In the genomic region with DNA sequence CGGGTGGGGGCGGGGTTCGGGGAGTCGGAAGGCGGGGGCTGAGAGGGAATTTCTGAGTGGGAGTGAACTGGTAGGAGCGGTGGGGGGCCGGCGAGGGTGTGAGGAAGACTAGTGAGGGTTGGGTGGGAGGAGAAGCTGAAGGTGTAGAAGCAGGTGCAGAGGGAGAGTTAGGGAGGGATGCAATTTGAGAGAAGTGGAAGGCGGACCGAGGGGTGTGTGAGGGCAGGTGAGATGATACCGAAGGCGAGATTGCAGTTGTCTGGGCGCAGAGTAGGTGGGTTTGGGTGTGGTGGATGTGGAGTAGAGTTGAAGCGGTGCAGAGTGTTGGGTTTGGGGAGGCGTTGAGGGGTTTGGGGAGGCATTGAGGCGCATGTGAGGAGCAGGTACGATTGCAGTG, we compare ENCODE assay signal across 8 cellular contexts. TPM values are rescaled to one million over a fixed set of nuclear protein-coding genes. Genes with fewer than 3 reads are reported as not detected.
DNase-seq lines count a peak whose midpoint lies in the region; ATAC-seq and TF ChIP-seq lines count a peak whose summit lies in the region.

No MANE protein-coding gene starts in this region.

- no peak for TF ChIP-seq CTCF in activated CD8-positive, alpha-beta T cell treated with anti-CD3 and anti-CD28 coated beads for 36 hours (IDR thresholded peaks at IDR 0.05)
- no peak for TF ChIP-seq CTCF in kidney epithelial cell (IDR thresholded peaks at IDR 0.05; ENCODE audit: insufficient read depth, low read length, poor library complexity, severe bottlenecking)

- H3K4me3 Mint-ChIP-seq in stimulated activated naive CD8-positive, alpha-beta T cell treated with anti-CD3 and anti-CD28 coated beads, Interleukin-15, Interleukin-2, amounts not matched to agents 100 ng/mL and 50 ng/mL, for 24 hours = peak overlapping the region; percentile 86
- peak overlapping the region; percentile 89 for H3K4me3 Mint-ChIP-seq in activated CD8-positive, alpha-beta T cell treated with anti-CD3 and anti-CD28 coated beads for 36 hours

- intact Hi-C loops in activated CD8-positive, alpha-beta T cell treated with anti-CD3 and anti-CD28 coated beads for 36 hours (cut with micrococcal nuclease) = loop anchor here (5.0 to 10.0 kb wide), 3 partner anchors 148 to 240 kb away; no protein-coding TSS in a partner anchor

- H3K4me1 ChIP-seq in thymus (ENCODE audit: control insufficient read depth, insufficient read depth, low read length) = peaks cover 10% of the 10 kb centered on the region

- ATAC-seq in stimulated activated naive CD8-positive, alpha-beta T cell treated with anti-CD3 and anti-CD28 coated beads, Interleukin-15, Interleukin-2, amounts not matched to agents 100 U/mL and 50 U/mL, for 24 hours = no peak
- ATAC-seq in activated CD8-positive, alpha-beta T cell treated with anti-CD3 and anti-CD28 coated beads for 36 hours = no peak
- ATAC-seq in GM19324 (IDR thresholded peaks at IDR 0.05; ENCODE audit: low FRiP score, unreplicated experiment) = no peak

- H3K27ac Mint-ChIP-seq in stimulated activated naive CD8-positive, alpha-beta T cell treated with anti-CD3 and anti-CD28 coated beads, Interleukin-15, Interleukin-2, amounts not matched to agents 100 ng/mL and 50 ng/mL, for 24 hours = peak overlapping the region; percentile 89
- H3K27ac Mint-ChIP-seq in activated CD8-positive, alpha-beta T cell treated with anti-CD3 and anti-CD28 coated beads for 36 hours = peak overlapping the region; percentile 88

- CTCF ChIA-PET in activated CD8-positive, alpha-beta T cell treated with anti-CD3 and anti-CD28 coated beads for 36 hours (lab: Charles Lee) = interaction anchor here (1.2 kb wide), 1 partner anchor 15 kb away, joined by 3 read pairs; no protein-coding TSS in a partner anchor

- DNase-seq in stimulated activated naive CD8-positive, alpha-beta T cell treated with anti-CD3 and anti-CD28 coated beads, Interleukin-15, Interleukin-2, amounts not matched to agents 100 U/mL and 50 U/mL, for 24 hours = no peak
- no peak for DNase-seq in activated CD8-positive, alpha-beta T cell treated with anti-CD3 and anti-CD28 coated beads for 36 hours
- DNase-seq in kidney epithelial cell (ENCODE audit: low read depth) (no peak), cerebellum (ENCODE audit: low spot score) (no peak), GOT3 (lab: John Stamatoyannopoulos, UW) (no peak)

- H3K9me3 Mint-ChIP-seq in stimulated activated naive CD8-positive, alpha-beta T cell treated with anti-CD3 and anti-CD28 coated beads, Interleukin-15, Interleukin-2, amounts not matched to agents 100 ng/mL and 50 ng/mL, for 24 hours = no peaks in the 10 kb centered on the region
- H3K9me3 Mint-ChIP-seq in activated CD8-positive, alpha-beta T cell treated with anti-CD3 and anti-CD28 coated beads for 36 hours = peaks cover 3% of the 10 kb centered on the region

- H3K36me3 Mint-ChIP-seq in stimulated activated naive CD8-positive, alpha-beta T cell treated with anti-CD3 and anti-CD28 coated beads, Interleukin-15, Interleukin-2, amounts not matched to agents 100 ng/mL and 50 ng/mL, for 24 hours (ENCODE audit: low read depth) = no peaks in the 10 kb centered on the region
- H3K36me3 Mint-ChIP-seq in activated CD8-positive, alpha-beta T cell treated with anti-CD3 and anti-CD28 coated beads for 36 hours (ENCODE audit: low read depth) = peaks cover 20% of the 10 kb centered on the region

- no peaks in the 10 kb centered on the region for H3K27me3 Mint-ChIP-seq in stimulated activated naive CD8-positive, alpha-beta T cell treated with anti-CD3 and anti-CD28 coated beads, Interleukin-15, Interleukin-2, amounts not matched to agents 100 ng/mL and 50 ng/mL, for 24 hours
- H3K27me3 Mint-ChIP-seq in activated CD8-positive, alpha-beta T cell treated with anti-CD3 and anti-CD28 coated beads for 36 hours = no peaks in the 10 kb centered on the region

- POLR2A ChIA-PET in activated CD8-positive, alpha-beta T cell treated with anti-CD3 and anti-CD28 coated beads for 36 hours (lab: Charles Lee) = interaction anchor here (0.6 to 1.5 kb wide), 8 partner anchors 14 to 599 kb away, joined by 3 to 5 read pairs (median 3); no protein-coding TSS in a partner anchor

- WGBS in thymus = 12% methylated on average over 17 of the region's 17 CpGs

- H3K27ac ChIP-seq in thymus (ENCODE audit: low read depth) = peak overlapping the region; percentile 83

- peaks cover 68% of the 10 kb centered on the region for H3K4me1 Mint-ChIP-seq in stimulated activated naive CD8-positive, alpha-beta T cell treated with anti-CD3 and anti-CD28 coated beads, Interleukin-15, Interleukin-2, amounts not matched to agents 100 ng/mL and 50 ng/mL, for 24 hours (ENCODE audit: low read depth)
- H3K4me1 Mint-ChIP-seq in activated CD8-positive, alpha-beta T cell treated with anti-CD3 and anti-CD28 coated beads for 36 hours (ENCODE audit: low read depth) = peaks cover 63% of the 10 kb centered on the region

- H3K4me3 ChIP-seq in kidney epithelial cell (ENCODE audit: low read depth, low read length) = peak overlapping the region; percentile 81
- H3K4me3 ChIP-seq in thymus (ENCODE audit: low read length) = peak overlapping the region; percentile 91

- no peaks in the 10 kb centered on the region for H3K9me3 ChIP-seq in thymus (ENCODE audit: control insufficient read depth)

- no peaks in the 10 kb centered on the region for H3K36me3 ChIP-seq in kidney epithelial cell (ENCODE audit: control insufficient read depth, insufficient read depth, low read length)
- no peaks in the 10 kb centered on the region for H3K36me3 ChIP-seq in thymus (ENCODE audit: control insufficient read depth, insufficient read depth)

- H3K27me3 ChIP-seq in kidney epithelial cell (ENCODE audit: control insufficient read depth, insufficient read depth, low read length) (no peaks in the 10 kb centered on the region), thymus (ENCODE audit: control insufficient read depth, insufficient read depth) (no peaks in the 10 kb centered on the region)

RNA-seq across cellular contexts. Expression of gene KAT6B, which starts 0.6 kb away (rescaled TPM):
- total RNA-seq in activated CD8-positive, alpha-beta T cell treated with anti-CD3 and anti-CD28 coated beads for 36 hours = 10 to 100 TPM; 22.8 to 24.8 TPM
- total RNA-seq in kidney epithelial cell = 8.0 and 11.4 TPM in 2 replicates
- 12.2 TPM for polyA plus RNA-seq in thymus
- total RNA-seq in cerebellum = 136 TPM
